In genomic region chr17:58515286-58515685, GRCh38 we compare ENCODE assay signal across 9 cellular contexts. TPM values are rescaled to one million over a fixed set of nuclear protein-coding genes. Genes with fewer than 3 reads are reported as not detected.
DNase-seq lines count a peak whose midpoint lies in the region; ATAC-seq, FAIRE-seq and TF ChIP-seq lines count a peak whose summit lies in the region.
"Had no signal": no experiment of that assay in that cellular context is flagged by ENCODE, and none has a peak within 500 bp of the region (broad histone marks: within the 10 kb centered on the region; RNA-seq: fewer than 3 reads in every experiment).

No MANE protein-coding gene starts in this region.

- H3K4me1 ChIP-seq in cardiac muscle cell (ENCODE audit: low read depth) (peaks cover 13% of the 10 kb centered on the region), breast epithelium (peaks cover 3 to 14% of the 10 kb centered on the region in 2 donors), upper lobe of left lung (peaks cover 33 to 59% (median 53%) of the 10 kb centered on the region in 4 donors)

- H3K27me3 ChIP-seq in cardiac muscle cell (no peaks in the 10 kb centered on the region), breast epithelium (no peaks in the 10 kb centered on the region), upper lobe of left lung (no peaks in the 10 kb centered on the region)

- H3K9me3 Mint-ChIP-seq in mesothelial cell of epicardium: no peaks in the 10 kb centered on the region

- WGBS in upper lobe of left lung, 2 donors: 74 to 75% methylated on average over 2 of the region's 2 CpGs

- H3K4me3 Mint-ChIP-seq in mesothelial cell of epicardium: peak overlapping the region; percentile 68

- peaks cover 12% of the 10 kb centered on the region for H3K36me3 Mint-ChIP-seq in mesothelial cell of epicardium

- intact Hi-C loops in left cardiac atrium (cut with DNase I) (loop anchor here (5.0 to 10.0 kb wide), 2 partner anchors 117 to 180 kb away; partner anchors contain the start of genes RAD51C (in 1 of the 2) and TEX14 (in 1 of the 2)), breast epithelium (cut with DNase I; ENCODE audit: low total_unique reads) (no loop called here)

- ATAC-seq in left cardiac atrium (no peak), upper lobe of left lung (ENCODE audit: low FRiP score in 2 of 2) (no peak)

- H3K27ac ChIP-seq in cardiac muscle cell (peak overlapping the region; percentile 22), breast epithelium (peak overlapping the region; percentile 90 to 94), upper lobe of left lung (peak overlapping the region; percentile 62 to 97 (median 78))

- no peak for FAIRE-seq in GM19239 (lab: Jason Lieb, UNC)

- TF ChIP-seq POLR2A in breast epithelium (IDR thresholded peaks at IDR 0.05) (no peak), upper lobe of left lung (IDR thresholded peaks at IDR 0.05) (no peak)

- no peak for TF ChIP-seq CTCF in cardiac muscle cell (IDR thresholded peaks at IDR 0.05; ENCODE audit: low read depth, low read length)
- TF ChIP-seq CTCF in breast epithelium (IDR thresholded peaks at IDR 0.05): no peak
- TF ChIP-seq CTCF in mesothelial cell of epicardium (IDR thresholded peaks at IDR 0.05; ENCODE audit: unreplicated experiment): no peak
- TF ChIP-seq CTCF in upper lobe of left lung (IDR thresholded peaks at IDR 0.05): no peak

- peaks cover 37% of the 10 kb centered on the region for H3K4me1 Mint-ChIP-seq in mesothelial cell of epicardium

- H3K27me3 Mint-ChIP-seq in mesothelial cell of epicardium (ENCODE audit: low read depth): no peaks in the 10 kb centered on the region

- H3K36me3 ChIP-seq in cardiac muscle cell (peaks cover 6% of the 10 kb centered on the region), breast epithelium (no peaks in the 10 kb centered on the region), upper lobe of left lung (peaks cover 17 to 25% (median 22%) of the 10 kb centered on the region in 4 donors)

- DNase-seq in cardiac muscle cell (ENCODE audit: low read depth in 1 of 2, low spot score in 1 of 2) (no peak), left cardiac atrium (no peak), breast epithelium (ENCODE audit: low spot score in 2 of 2) (no peak), mesothelial cell of epicardium (ENCODE audit: low spot score in 2 of 2, unreplicated experiment in 2 of 2) (no peak), upper lobe of left lung (no peak), GM19239 (ENCODE audit: insufficient read length, low spot score) (no peak), NCI-H526 treated with DMSO at 0.1 percent for 48 hours (lab: John Stamatoyannopoulos, UW) (no peak), midbrain (lab: John Stamatoyannopoulos, UW) (no peak)

- H3K9me3 ChIP-seq in cardiac muscle cell (ENCODE audit: low read depth) (no peaks in the 10 kb centered on the region), breast epithelium (no peaks in the 10 kb centered on the region), upper lobe of left lung (no peaks in the 10 kb centered on the region)

- H3K27ac Mint-ChIP-seq in mesothelial cell of epicardium: peak overlapping the region; percentile 81

- TF ChIP-seq EP300 in upper lobe of left lung (IDR thresholded peaks at IDR 0.05): no peak

- H3K4me3 ChIP-seq in cardiac muscle cell (no peak overlapping the region), breast epithelium (no peak overlapping the region), upper lobe of left lung (no peak overlapping the region)

RNA-seq across cellular contexts. Expression of gene MTMR4, which starts 0.8 kb away (rescaled TPM):
- total RNA-seq in cardiac muscle cell (29.9 and 47.7 TPM in 2 replicates), left cardiac atrium (10 to 100 TPM; 11.6 to 17.4 TPM), breast epithelium (10 to 100 TPM; 35.7 to 53.6 (median 42.7) TPM), mesothelial cell of epicardium (73.1 to 76.8 TPM (median 74.4 TPM) in 3 replicates), upper lobe of left lung (10 to 100 TPM; 19.6 to 56.6 (median 34.9) TPM)
- polyA plus RNA-seq in cardiac muscle cell: 26.0 and 30.4 TPM in 2 replicates

RNA-seq across cellular contexts. Expression of gene HSF5, which starts 27.1 kb away (rescaled TPM):
- total RNA-seq in cardiac muscle cell (0.03 and 0.07 TPM in 2 replicates), left cardiac atrium (under 1 TPM; 0.06 to 0.10 TPM), breast epithelium (under 1 TPM; under 0.01 to 0.33 (median 0.32) TPM), mesothelial cell of epicardium (0.05 to 0.09 TPM in 2 of 3 replicates, not detected in the other), upper lobe of left lung (under 1 TPM in 5 of 6 donors, not detected in 1; 0.07 to 0.39 (median 0.30) TPM)
- polyA plus RNA-seq in cardiac muscle cell: not detected in 2 replicates
- total RNA-seq: endothelial cell of umbilical vein had no signal

Comparison
In these comparisons a context has a peak if more than half of its experiments do, and no peak if none do; other contexts are left out.
1. H3K27ac ChIP-seq: peak in every context shown above with its lines; median percentile 92 in breast epithelium; 78 in upper lobe of left lung; 22 in cardiac muscle cell.